Comparison of ENCODE assay signal across 1 cellular context in the genomic region with DNA sequence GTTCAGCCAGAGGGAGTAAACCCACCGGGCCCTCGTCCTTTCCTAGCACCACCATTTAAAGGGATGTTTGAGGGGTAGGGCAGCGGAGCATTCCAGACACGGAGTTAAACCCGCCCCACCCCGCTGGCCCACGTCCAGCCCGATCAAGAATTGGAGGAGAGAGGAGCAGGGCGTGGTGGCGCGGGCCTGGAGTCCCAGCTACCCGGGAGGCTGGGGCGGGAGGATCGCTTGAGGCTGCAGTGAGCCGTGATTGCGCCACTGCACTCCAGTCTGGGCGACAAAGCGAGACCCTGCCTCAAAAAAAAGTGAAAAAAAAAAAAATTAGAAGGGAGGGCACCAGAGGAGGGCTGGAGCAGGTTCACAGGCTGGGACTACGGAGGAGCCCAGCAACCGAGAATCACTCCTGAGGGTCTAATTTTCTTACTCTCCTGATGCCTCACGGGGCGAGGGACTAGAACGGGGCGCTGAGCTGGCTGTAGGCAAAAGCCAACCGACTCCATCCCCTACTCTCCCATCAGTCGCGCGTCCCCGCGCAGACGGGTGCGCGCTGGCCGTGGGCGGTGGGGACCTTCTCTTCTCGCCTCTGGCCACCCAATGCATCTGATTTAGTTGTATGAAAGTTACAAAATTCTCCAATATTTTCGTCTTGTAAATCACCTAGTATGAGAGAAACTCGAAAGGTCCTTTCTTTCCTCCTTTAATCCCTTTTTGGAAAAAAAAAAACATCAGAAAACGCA.
TF ChIP-seq lines count a peak whose summit lies in the region.

No MANE protein-coding gene starts in this region.

TF ChIP-seq in K562, 482 proteins besides CTCF, POLR2A, EP300 and RAD21 (continued from another document and continues in another):
- TF ChIP-seq, protein P1, sequence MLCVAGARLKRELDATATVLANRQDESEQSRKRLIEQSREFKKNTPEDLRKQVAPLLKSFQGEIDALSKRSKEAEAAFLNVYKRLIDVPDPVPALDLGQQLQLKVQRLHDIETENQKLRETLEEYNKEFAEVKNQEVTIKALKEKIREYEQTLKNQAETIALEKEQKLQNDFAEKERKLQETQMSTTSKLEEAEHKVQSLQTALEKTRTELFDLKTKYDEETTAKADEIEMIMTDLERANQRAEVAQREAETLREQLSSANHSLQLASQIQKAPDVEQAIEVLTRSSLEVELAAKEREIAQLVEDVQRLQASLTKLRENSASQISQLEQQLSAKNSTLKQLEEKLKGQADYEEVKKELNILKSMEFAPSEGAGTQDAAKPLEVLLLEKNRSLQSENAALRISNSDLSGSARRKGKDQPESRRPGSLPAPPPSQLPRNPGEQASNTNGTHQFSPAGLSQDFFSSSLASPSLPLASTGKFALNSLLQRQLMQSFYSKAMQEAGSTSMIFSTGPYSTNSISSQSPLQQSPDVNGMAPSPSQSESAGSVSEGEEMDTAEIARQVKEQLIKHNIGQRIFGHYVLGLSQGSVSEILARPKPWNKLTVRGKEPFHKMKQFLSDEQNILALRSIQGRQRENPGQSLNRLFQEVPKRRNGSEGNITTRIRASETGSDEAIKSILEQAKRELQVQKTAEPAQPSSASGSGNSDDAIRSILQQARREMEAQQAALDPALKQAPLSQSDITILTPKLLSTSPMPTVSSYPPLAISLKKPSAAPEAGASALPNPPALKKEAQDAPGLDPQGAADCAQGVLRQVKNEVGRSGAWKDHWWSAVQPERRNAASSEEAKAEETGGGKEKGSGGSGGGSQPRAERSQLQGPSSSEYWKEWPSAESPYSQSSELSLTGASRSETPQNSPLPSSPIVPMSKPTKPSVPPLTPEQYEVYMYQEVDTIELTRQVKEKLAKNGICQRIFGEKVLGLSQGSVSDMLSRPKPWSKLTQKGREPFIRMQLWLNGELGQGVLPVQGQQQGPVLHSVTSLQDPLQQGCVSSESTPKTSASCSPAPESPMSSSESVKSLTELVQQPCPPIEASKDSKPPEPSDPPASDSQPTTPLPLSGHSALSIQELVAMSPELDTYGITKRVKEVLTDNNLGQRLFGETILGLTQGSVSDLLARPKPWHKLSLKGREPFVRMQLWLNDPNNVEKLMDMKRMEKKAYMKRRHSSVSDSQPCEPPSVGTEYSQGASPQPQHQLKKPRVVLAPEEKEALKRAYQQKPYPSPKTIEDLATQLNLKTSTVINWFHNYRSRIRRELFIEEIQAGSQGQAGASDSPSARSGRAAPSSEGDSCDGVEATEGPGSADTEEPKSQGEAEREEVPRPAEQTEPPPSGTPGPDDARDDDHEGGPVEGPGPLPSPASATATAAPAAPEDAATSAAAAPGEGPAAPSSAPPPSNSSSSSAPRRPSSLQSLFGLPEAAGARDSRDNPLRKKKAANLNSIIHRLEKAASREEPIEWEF (CRISPR knock-in tag; IDR thresholded peaks at IDR 0.05), result no peak
- TF ChIP-seq, protein P2, sequence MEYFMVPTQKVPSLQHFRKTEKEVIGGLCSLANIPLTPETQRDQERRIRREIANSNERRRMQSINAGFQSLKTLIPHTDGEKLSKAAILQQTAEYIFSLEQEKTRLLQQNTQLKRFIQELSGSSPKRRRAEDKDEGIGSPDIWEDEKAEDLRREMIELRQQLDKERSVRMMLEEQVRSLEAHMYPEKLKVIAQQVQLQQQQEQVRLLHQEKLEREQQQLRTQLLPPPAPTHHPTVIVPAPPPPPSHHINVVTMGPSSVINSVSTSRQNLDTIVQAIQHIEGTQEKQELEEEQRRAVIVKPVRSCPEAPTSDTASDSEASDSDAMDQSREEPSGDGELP (CRISPR knock-in tag; IDR thresholded peaks at IDR 0.05; ENCODE audit: borderline replicate concordance), result peak; percentile 59; the same call in 1 of the 2 replicates
- TF ChIP-seq, protein P3, sequence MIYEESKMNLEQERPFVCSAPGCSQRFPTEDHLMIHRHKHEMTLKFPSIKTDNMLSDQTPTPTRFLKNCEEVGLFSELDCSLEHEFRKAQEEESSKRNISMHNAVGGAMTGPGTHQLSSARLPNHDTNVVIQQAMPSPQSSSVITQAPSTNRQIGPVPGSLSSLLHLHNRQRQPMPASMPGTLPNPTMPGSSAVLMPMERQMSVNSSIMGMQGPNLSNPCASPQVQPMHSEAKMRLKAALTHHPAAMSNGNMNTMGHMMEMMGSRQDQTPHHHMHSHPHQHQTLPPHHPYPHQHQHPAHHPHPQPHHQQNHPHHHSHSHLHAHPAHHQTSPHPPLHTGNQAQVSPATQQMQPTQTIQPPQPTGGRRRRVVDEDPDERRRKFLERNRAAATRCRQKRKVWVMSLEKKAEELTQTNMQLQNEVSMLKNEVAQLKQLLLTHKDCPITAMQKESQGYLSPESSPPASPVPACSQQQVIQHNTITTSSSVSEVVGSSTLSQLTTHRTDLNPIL (CRISPR knock-in tag; IDR thresholded peaks at IDR 0.05), result no peak
- TF ChIP-seq MTA1 (IDR thresholded peaks at IDR 0.05; ENCODE audit: borderline replicate concordance), result peak; percentile 72; the same call in 1 of the 2 replicates
- no peak for TF ChIP-seq SMAD2 (IDR thresholded peaks at IDR 0.05; ENCODE audit: low read depth, low read length)
- TF ChIP-seq, protein P4, sequence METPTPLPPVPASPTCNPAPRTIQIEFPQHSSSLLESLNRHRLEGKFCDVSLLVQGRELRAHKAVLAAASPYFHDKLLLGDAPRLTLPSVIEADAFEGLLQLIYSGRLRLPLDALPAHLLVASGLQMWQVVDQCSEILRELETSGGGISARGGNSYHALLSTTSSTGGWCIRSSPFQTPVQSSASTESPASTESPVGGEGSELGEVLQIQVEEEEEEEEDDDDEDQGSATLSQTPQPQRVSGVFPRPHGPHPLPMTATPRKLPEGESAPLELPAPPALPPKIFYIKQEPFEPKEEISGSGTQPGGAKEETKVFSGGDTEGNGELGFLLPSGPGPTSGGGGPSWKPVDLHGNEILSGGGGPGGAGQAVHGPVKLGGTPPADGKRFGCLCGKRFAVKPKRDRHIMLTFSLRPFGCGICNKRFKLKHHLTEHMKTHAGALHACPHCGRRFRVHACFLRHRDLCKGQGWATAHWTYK (CRISPR knock-in tag; IDR thresholded peaks at IDR 0.05), result peak; percentile 84; the same call in 1 of the 2 replicates
- TF ChIP-seq ARHGAP35 (IDR thresholded peaks at IDR 0.05; ENCODE audit: partially characterized antibody), result no peak
- TF ChIP-seq CREB1 (IDR thresholded peaks at IDR 0.05), result 0 out of 2 replicates have a peak, but pooled peaks have one; percentile 8
- no peak for TF ChIP-seq CREB1 (CRISPR knock-in tag; IDR thresholded peaks at IDR 0.05)
- TF ChIP-seq, protein P5, sequence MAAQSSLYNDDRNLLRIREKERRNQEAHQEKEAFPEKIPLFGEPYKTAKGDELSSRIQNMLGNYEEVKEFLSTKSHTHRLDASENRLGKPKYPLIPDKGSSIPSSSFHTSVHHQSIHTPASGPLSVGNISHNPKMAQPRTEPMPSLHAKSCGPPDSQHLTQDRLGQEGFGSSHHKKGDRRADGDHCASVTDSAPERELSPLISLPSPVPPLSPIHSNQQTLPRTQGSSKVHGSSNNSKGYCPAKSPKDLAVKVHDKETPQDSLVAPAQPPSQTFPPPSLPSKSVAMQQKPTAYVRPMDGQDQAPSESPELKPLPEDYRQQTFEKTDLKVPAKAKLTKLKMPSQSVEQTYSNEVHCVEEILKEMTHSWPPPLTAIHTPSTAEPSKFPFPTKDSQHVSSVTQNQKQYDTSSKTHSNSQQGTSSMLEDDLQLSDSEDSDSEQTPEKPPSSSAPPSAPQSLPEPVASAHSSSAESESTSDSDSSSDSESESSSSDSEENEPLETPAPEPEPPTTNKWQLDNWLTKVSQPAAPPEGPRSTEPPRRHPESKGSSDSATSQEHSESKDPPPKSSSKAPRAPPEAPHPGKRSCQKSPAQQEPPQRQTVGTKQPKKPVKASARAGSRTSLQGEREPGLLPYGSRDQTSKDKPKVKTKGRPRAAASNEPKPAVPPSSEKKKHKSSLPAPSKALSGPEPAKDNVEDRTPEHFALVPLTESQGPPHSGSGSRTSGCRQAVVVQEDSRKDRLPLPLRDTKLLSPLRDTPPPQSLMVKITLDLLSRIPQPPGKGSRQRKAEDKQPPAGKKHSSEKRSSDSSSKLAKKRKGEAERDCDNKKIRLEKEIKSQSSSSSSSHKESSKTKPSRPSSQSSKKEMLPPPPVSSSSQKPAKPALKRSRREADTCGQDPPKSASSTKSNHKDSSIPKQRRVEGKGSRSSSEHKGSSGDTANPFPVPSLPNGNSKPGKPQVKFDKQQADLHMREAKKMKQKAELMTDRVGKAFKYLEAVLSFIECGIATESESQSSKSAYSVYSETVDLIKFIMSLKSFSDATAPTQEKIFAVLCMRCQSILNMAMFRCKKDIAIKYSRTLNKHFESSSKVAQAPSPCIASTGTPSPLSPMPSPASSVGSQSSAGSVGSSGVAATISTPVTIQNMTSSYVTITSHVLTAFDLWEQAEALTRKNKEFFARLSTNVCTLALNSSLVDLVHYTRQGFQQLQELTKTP (IDR thresholded peaks at IDR 0.05; ENCODE audit: low read depth in 1 of 2, partially characterized antibody in 2 of 2), result peak in 1 of 2 experiments; percentile 73
- TF ChIP-seq, protein P6, sequence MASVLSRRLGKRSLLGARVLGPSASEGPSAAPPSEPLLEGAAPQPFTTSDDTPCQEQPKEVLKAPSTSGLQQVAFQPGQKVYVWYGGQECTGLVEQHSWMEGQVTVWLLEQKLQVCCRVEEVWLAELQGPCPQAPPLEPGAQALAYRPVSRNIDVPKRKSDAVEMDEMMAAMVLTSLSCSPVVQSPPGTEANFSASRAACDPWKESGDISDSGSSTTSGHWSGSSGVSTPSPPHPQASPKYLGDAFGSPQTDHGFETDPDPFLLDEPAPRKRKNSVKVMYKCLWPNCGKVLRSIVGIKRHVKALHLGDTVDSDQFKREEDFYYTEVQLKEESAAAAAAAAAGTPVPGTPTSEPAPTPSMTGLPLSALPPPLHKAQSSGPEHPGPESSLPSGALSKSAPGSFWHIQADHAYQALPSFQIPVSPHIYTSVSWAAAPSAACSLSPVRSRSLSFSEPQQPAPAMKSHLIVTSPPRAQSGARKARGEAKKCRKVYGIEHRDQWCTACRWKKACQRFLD (CRISPR knock-in tag; IDR thresholded peaks at IDR 0.05), result no peak
- peak; percentile 31; the same call in 1 of the 2 replicates for TF ChIP-seq ZNF644 (tag; IDR thresholded peaks at IDR 0.05; ENCODE audit: low read depth)
- TF ChIP-seq ZNF586 (CRISPR knock-in tag; conservative IDR thresholded peaks at IDR 0.05), result no peak
- TF ChIP-seq HNRNPLL (IDR thresholded peaks at IDR 0.05; ENCODE audit: low read depth, low read length, poor library complexity, severe bottlenecking), result peak; percentile 79
- no peak for TF ChIP-seq SMARCC2 (IDR thresholded peaks at IDR 0.05; ENCODE audit: low read depth)
- TF ChIP-seq KLF6 (CRISPR knock-in tag; IDR thresholded peaks at IDR 0.05; ENCODE audit: borderline replicate concordance), result 0 out of 2 replicates have a peak, but pooled peaks have one; percentile 26
- TF ChIP-seq, protein P7, sequence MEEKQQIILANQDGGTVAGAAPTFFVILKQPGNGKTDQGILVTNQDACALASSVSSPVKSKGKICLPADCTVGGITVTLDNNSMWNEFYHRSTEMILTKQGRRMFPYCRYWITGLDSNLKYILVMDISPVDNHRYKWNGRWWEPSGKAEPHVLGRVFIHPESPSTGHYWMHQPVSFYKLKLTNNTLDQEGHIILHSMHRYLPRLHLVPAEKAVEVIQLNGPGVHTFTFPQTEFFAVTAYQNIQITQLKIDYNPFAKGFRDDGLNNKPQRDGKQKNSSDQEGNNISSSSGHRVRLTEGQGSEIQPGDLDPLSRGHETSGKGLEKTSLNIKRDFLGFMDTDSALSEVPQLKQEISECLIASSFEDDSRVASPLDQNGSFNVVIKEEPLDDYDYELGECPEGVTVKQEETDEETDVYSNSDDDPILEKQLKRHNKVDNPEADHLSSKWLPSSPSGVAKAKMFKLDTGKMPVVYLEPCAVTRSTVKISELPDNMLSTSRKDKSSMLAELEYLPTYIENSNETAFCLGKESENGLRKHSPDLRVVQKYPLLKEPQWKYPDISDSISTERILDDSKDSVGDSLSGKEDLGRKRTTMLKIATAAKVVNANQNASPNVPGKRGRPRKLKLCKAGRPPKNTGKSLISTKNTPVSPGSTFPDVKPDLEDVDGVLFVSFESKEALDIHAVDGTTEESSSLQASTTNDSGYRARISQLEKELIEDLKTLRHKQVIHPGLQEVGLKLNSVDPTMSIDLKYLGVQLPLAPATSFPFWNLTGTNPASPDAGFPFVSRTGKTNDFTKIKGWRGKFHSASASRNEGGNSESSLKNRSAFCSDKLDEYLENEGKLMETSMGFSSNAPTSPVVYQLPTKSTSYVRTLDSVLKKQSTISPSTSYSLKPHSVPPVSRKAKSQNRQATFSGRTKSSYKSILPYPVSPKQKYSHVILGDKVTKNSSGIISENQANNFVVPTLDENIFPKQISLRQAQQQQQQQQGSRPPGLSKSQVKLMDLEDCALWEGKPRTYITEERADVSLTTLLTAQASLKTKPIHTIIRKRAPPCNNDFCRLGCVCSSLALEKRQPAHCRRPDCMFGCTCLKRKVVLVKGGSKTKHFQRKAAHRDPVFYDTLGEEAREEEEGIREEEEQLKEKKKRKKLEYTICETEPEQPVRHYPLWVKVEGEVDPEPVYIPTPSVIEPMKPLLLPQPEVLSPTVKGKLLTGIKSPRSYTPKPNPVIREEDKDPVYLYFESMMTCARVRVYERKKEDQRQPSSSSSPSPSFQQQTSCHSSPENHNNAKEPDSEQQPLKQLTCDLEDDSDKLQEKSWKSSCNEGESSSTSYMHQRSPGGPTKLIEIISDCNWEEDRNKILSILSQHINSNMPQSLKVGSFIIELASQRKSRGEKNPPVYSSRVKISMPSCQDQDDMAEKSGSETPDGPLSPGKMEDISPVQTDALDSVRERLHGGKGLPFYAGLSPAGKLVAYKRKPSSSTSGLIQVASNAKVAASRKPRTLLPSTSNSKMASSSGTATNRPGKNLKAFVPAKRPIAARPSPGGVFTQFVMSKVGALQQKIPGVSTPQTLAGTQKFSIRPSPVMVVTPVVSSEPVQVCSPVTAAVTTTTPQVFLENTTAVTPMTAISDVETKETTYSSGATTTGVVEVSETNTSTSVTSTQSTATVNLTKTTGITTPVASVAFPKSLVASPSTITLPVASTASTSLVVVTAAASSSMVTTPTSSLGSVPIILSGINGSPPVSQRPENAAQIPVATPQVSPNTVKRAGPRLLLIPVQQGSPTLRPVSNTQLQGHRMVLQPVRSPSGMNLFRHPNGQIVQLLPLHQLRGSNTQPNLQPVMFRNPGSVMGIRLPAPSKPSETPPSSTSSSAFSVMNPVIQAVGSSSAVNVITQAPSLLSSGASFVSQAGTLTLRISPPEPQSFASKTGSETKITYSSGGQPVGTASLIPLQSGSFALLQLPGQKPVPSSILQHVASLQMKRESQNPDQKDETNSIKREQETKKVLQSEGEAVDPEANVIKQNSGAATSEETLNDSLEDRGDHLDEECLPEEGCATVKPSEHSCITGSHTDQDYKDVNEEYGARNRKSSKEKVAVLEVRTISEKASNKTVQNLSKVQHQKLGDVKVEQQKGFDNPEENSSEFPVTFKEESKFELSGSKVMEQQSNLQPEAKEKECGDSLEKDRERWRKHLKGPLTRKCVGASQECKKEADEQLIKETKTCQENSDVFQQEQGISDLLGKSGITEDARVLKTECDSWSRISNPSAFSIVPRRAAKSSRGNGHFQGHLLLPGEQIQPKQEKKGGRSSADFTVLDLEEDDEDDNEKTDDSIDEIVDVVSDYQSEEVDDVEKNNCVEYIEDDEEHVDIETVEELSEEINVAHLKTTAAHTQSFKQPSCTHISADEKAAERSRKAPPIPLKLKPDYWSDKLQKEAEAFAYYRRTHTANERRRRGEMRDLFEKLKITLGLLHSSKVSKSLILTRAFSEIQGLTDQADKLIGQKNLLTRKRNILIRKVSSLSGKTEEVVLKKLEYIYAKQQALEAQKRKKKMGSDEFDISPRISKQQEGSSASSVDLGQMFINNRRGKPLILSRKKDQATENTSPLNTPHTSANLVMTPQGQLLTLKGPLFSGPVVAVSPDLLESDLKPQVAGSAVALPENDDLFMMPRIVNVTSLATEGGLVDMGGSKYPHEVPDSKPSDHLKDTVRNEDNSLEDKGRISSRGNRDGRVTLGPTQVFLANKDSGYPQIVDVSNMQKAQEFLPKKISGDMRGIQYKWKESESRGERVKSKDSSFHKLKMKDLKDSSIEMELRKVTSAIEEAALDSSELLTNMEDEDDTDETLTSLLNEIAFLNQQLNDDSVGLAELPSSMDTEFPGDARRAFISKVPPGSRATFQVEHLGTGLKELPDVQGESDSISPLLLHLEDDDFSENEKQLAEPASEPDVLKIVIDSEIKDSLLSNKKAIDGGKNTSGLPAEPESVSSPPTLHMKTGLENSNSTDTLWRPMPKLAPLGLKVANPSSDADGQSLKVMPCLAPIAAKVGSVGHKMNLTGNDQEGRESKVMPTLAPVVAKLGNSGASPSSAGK (IDR thresholded peaks at IDR 0.05), result no peak
